ENCODE assay signal across 1 cellular context in genomic region chr11:17164361-17165246, GRCh38.
TF ChIP-seq lines count a peak whose summit lies in the region.

No MANE protein-coding gene starts in this region.

TF ChIP-seq in GM12891, 5 proteins besides CTCF, POLR2A, EP300 and RAD21:
- TF ChIP-seq POLR2AphosphoS5 (IDR thresholded peaks at IDR 0.05; ENCODE audit: low read depth, low read length) (no peak), SPI1 (IDR thresholded peaks at IDR 0.05; ENCODE audit: low read depth, low read length) (no peak), TAF1 (IDR thresholded peaks at IDR 0.05; ENCODE audit: low read depth, low read length) (no peak), POU2F2 (IDR thresholded peaks at IDR 0.05; ENCODE audit: low read depth, low read length) (no peak), PAX5 (IDR thresholded peaks at IDR 0.05; ENCODE audit: insufficient read depth, low read length, severe bottlenecking) (no peak)
